In genomic region chr13:51909270-51909669, GRCh38 we compare ENCODE assay signal across 16 cellular contexts. TPM values are rescaled to one million over a fixed set of nuclear protein-coding genes. Genes with fewer than 3 reads are reported as not detected.
"Had no signal": no experiment of that assay in that cellular context is flagged by ENCODE, and none has a peak within 500 bp of the region (broad histone marks: within the 10 kb centered on the region; RNA-seq: fewer than 3 reads in every experiment).

No MANE protein-coding gene starts in this region.

RNA-seq across cellular contexts. Expression of gene CCDC70, which starts 47.5 kb away (rescaled TPM):
- total RNA-seq: breast epithelium, esophagus muscularis mucosa, foreskin keratinocyte, heart left ventricle, kidney, left colon, liver, mammary epithelial cell, mesothelial cell of epicardium, neural crest cell, pancreas, sciatic nerve, suprapubic skin, upper lobe of right lung, WTC11 had no signal
- polyA plus RNA-seq: foreskin keratinocyte, heart left ventricle, immature natural killer cell, mammary epithelial cell, pancreas had no signal
